In genomic region chr7:4714767-4715384, GRCh38 we compare ENCODE assay signal across 13 cellular contexts. TPM values are rescaled to one million over a fixed set of nuclear protein-coding genes. Genes with fewer than 3 reads are reported as not detected.
A peak's percentile ranks its signal among the peaks of the same experiment; 100 is the strongest.
DNase-seq lines count a peak whose midpoint lies in the region; ATAC-seq, FAIRE-seq and TF ChIP-seq lines count a peak whose summit lies in the region.
"Had no signal": no experiment of that assay in that cellular context is flagged by ENCODE, and none has a peak within 500 bp of the region (broad histone marks: within the 10 kb centered on the region; RNA-seq: fewer than 3 reads in every experiment).

No MANE protein-coding gene starts in this region.

- no peaks in the 10 kb centered on the region for H3K27me3 Mint-ChIP-seq in naive thymus-derived CD8-positive, alpha-beta T cell

- H3K27me3 ChIP-seq in HepG2 (ENCODE audit: control insufficient read depth in 1 of 2, insufficient read depth in 2 of 2, low read length in 2 of 2) (no peaks in the 10 kb centered on the region), right lobe of liver (no peaks in the 10 kb centered on the region)

- no peak overlapping the region for H3K4me3 Mint-ChIP-seq in naive thymus-derived CD8-positive, alpha-beta T cell
- H3K4me3 Mint-ChIP-seq: activated CD8-positive, alpha-beta T cell treated with anti-CD3 and anti-CD28 coated beads, Interleukin-2, amount 10 ng/mL, durations not matched to agents 7 days and 5 days had no signal

- H3K4me1 Mint-ChIP-seq in naive thymus-derived CD8-positive, alpha-beta T cell = peaks cover 38 to 96% (median 80%) of the 10 kb centered on the region in 4 donors

- no peak for ATAC-seq in HepG2
- ATAC-seq in right lobe of liver = no peak
- no peak for ATAC-seq in naive thymus-derived CD8-positive, alpha-beta T cell
- no peak for ATAC-seq in GM21723 (IDR thresholded peaks at IDR 0.05; ENCODE audit: unreplicated experiment)
- no peak for ATAC-seq in HG03439 (IDR thresholded peaks at IDR 0.05; ENCODE audit: unreplicated experiment)
- ATAC-seq: activated CD8-positive, alpha-beta T cell treated with anti-CD3 and anti-CD28 coated beads, Interleukin-2, amount 10 ng/mL, durations not matched to agents 7 days and 5 days had no signal

- FAIRE-seq in HepG2 (lab: Jason Lieb, UNC) = no peak
- FAIRE-seq: G401.6 had no signal

- no peak overlapping the region for H2AFZ ChIP-seq in HepG2 (ENCODE audit: low read length)

- intact Hi-C loops in HepG2 (cut with micrococcal nuclease; ENCODE audit: unreplicated experiment) (no loop called here), right lobe of liver (cut with DNase I) (no loop called here)

- no peak overlapping the region for H3K9ac ChIP-seq in HepG2 (ENCODE audit: insufficient read depth, low read depth, low read length)

- H3K9me3 ChIP-seq in HepG2 (ENCODE audit: low read length) (no peaks in the 10 kb centered on the region), right lobe of liver (no peaks in the 10 kb centered on the region)

- H3K36me3 ChIP-seq in HepG2 (replicated peaks in 1 of 2; ENCODE audit: control insufficient read depth in 1 of 2, insufficient read depth in 2 of 2, low read length in 2 of 2) = peaks cover 5 to 18% of the 10 kb centered on the region in 2 experiments; a peak in 4 of 5 replicates
- no peaks in the 10 kb centered on the region for H3K36me3 ChIP-seq in right lobe of liver

- TF ChIP-seq EP300 in HepG2 (IDR thresholded peaks at IDR 0.05; ENCODE audit: low read depth in 2 of 2, low read length in 2 of 2) (no peak), HepG2 (CRISPR knock-in tag; IDR thresholded peaks at IDR 0.05; ENCODE audit: borderline replicate concordance) (no peak)

- no peak for TF ChIP-seq RAD21 in HepG2 (CRISPR knock-in tag; IDR thresholded peaks at IDR 0.05)

- TF ChIP-seq POLR2A in HepG2 (IDR thresholded peaks at IDR 0.05; ENCODE audit: insufficient read depth in 1 of 2, low read depth in 2 of 2, low read length in 2 of 2) (no peak), right lobe of liver (IDR thresholded peaks at IDR 0.05) (no peak)

- no TSS peak for BruUV-seq in HepG2 (replicated peaks; lab: Mats Ljungman, UMichigan)

- H3K4me1 ChIP-seq in HepG2 (ENCODE audit: insufficient read depth, low read length) (peaks cover 60% of the 10 kb centered on the region), right lobe of liver (peaks cover 0 to 31% (median 16%) of the 10 kb centered on the region in 4 donors)

- WGBS in HepG2 (ENCODE audit: low lambda C conversion rate) = 87% methylated on average over 24 of the region's 24 CpGs
- WGBS in right lobe of liver (ENCODE audit: insufficient coverage, low coverage, low lambda C conversion rate, missing lambda C conversion rate) = 77% methylated on average over 19 of the region's 24 CpGs

- CTCF ChIA-PET in HepG2 (lab: Yijun Ruan, JAX; ENCODE audit: low intra/inter-chr PET ratio, low total read pairs) = no interaction called here

- in situ Hi-C loops in HepG2 (cut with HindIII; ENCODE audit: extremely low pct_ligation_motif_present, low pct_unique_long_range_greater_than_20kb) = no loop called here

- no peaks in the 10 kb centered on the region for H3K9me3 Mint-ChIP-seq in naive thymus-derived CD8-positive, alpha-beta T cell

- peak overlapping the region in 9 of 10 donors; percentile 5 to 94 (median 72) for H3K27ac Mint-ChIP-seq in naive thymus-derived CD8-positive, alpha-beta T cell
- H3K27ac Mint-ChIP-seq: activated CD8-positive, alpha-beta T cell treated with anti-CD3 and anti-CD28 coated beads, Interleukin-2, amount 10 ng/mL, durations not matched to agents 7 days and 5 days had no signal

- H4K20me1 ChIP-seq in HepG2 (ENCODE audit: insufficient read depth, low read length) = peaks cover 71% of the 10 kb centered on the region

- H3K4me2 ChIP-seq in HepG2 (ENCODE audit: low read depth, low read length) = peak overlapping the region; percentile 59

- H3K4me3 ChIP-seq in HepG2 (replicated peaks in 1 of 3; ENCODE audit: insufficient read depth in 1 of 3, low read depth in 2 of 3, low read length in 3 of 3) (peak overlapping the region in 1 of 3 experiments; percentile 1; a peak in 1 of 6 replicates), right lobe of liver (no peak overlapping the region), coronary artery (peak overlapping the region; percentile 60)

- H3K79me2 ChIP-seq in HepG2 (ENCODE audit: insufficient read depth, low read length) = peaks cover 71% of the 10 kb centered on the region

- no peak for DNase-seq in HepG2 (ENCODE audit: low spot score)
- no peak for DNase-seq in right lobe of liver
- no peak for DNase-seq in coronary artery (ENCODE audit: low spot score)
- peak in 1 of 10 donors; percentile 28 for DNase-seq in naive thymus-derived CD8-positive, alpha-beta T cell
- DNase-seq in stimulated activated CD4-positive, alpha-beta T cell treated with anti-CD3 and anti-CD28 coated beads, Interleukin-2, amount 100 ng/mL, for 48 hours = no peak
- no peak for DNase-seq in COLO829 (ENCODE audit: low spot score)
- DNase-seq: activated CD8-positive, alpha-beta T cell treated with anti-CD3 and anti-CD28 coated beads, Interleukin-2, amount 10 ng/mL, durations not matched to agents 7 days and 5 days; amniotic stem cell; NCI-H1105 treated with DMSO at 0.1 percent for 48 hours; stimulated activated CD4-positive, alpha-beta T cell treated with anti-CD3 and anti-CD28 coated beads, Interleukin-4, amount 100 ng/mL, for 4 hours had no signal

- TF ChIP-seq CTCF in HepG2 (CRISPR knock-in tag; IDR thresholded peaks at IDR 0.05) = no peak
- no peak for TF ChIP-seq CTCF in right lobe of liver (IDR thresholded peaks at IDR 0.05)
- TF ChIP-seq CTCF in coronary artery (IDR thresholded peaks at IDR 0.05) = no peak

- peaks cover 0 to 55% (median under 1%) of the 10 kb centered on the region in 3 donors for H3K36me3 Mint-ChIP-seq in naive thymus-derived CD8-positive, alpha-beta T cell

- H3K27ac ChIP-seq in HepG2 (ENCODE audit: extremely low read length, insufficient read depth, low read length) = peak overlapping the region; percentile 3
- H3K27ac ChIP-seq in right lobe of liver = peak overlapping the region in 1 of 3 donors; percentile 42
- peak overlapping the region in 1 of 2 donors; percentile 71 for H3K27ac ChIP-seq in coronary artery

- POLR2A ChIA-PET in HepG2 (lab: Yijun Ruan, JAX) = interaction anchor here (0.5 to 1.6 kb wide), 5 partner anchors 10 to 73 kb away, joined by 3 to 4 read pairs (median 3); partner anchors contain the start of gene AP5Z1
- POLR2A ChIA-PET in naive thymus-derived CD8-positive, alpha-beta T cell (lab: Charles Lee) = no interaction called here

TF ChIP-seq in HepG2, 621 proteins besides CTCF, POLR2A, EP300 and RAD21:
- TF ChIP-seq BCL3 (CRISPR knock-in tag; IDR thresholded peaks at IDR 0.05) = no peak
- peak; percentile 96 for TF ChIP-seq ZBTB38 (CRISPR knock-in tag; IDR thresholded peaks at IDR 0.05)

RNA-seq across cellular contexts. Expression of gene FOXK1, which starts 32.8 kb away (rescaled TPM):
- total RNA-seq in HepG2 (2016; rRNA removed; fragmentation: Illumina TruSeq; extraction: Trizol) (8.8 and 9.7 TPM in 2 replicates), right lobe of liver (1 to 10 TPM; 3.8 to 8.4 (median 6.9) TPM)
- total RNA-seq in HepG2 (2016; cell fraction: cytosol; rRNA removed; fragmentation: Illumina TruSeq; extraction: Trizol; ENCODE audit: low read depth) = 20.0 and 23.4 TPM in 2 replicates
- total RNA-seq in HepG2 (2016; cell fraction: insoluble cytoplasmic fraction; rRNA removed; fragmentation: Illumina TruSeq; extraction: Trizol) = 7.9 and 8.8 TPM in 2 replicates
- 8.0 and 8.3 TPM in 2 replicates for total RNA-seq in HepG2 (2016; cell fraction: membrane; rRNA removed; fragmentation: Illumina TruSeq; extraction: Trizol)
- 9.2 and 12.0 TPM in 2 replicates for total RNA-seq in HepG2 (2016; cell fraction: nucleus; rRNA removed; fragmentation: Illumina TruSeq; extraction: Trizol)
- 4.6 and 4.7 TPM in 2 replicates for polyA plus RNA-seq in HepG2 (2011; rRNA removed)
- polyA plus RNA-seq in HepG2 (2011; cell fraction: cytosol; rRNA removed) = 1.7 and 2.8 TPM in 2 replicates
- polyA plus RNA-seq in HepG2 (2011; cell fraction: nucleus; rRNA removed) = 17.7 and 24.7 TPM in 2 replicates
- polyA plus RNA-seq in HepG2 (2012) = 4.4 and 4.8 TPM in 2 replicates
- 0.55 and 0.96 TPM in 2 replicates for polyA plus RNA-seq in HepG2 (2016; cell fraction: cytosol; fragmentation: Illumina TruSeq; extraction: Trizol; ENCODE audit: low read depth)
- 3.9 and 5.8 TPM in 2 replicates for polyA plus RNA-seq in HepG2 (2016; cell fraction: insoluble cytoplasmic fraction; fragmentation: Illumina TruSeq; extraction: Trizol; ENCODE audit: low read depth)
- 0.41 and 0.84 TPM in 2 replicates for polyA plus RNA-seq in HepG2 (2016; cell fraction: membrane; fragmentation: Illumina TruSeq; extraction: Trizol; ENCODE audit: low read depth)
- 15.3 and 17.1 TPM in 2 replicates for polyA plus RNA-seq in HepG2 (2016; cell fraction: nucleus; fragmentation: Illumina TruSeq; extraction: Trizol; ENCODE audit: insufficient read depth, low read depth)
- polyA minus RNA-seq in HepG2 (2011; rRNA and poly(A)+ RNA removed; ENCODE audit: low replicate concordance) = 16.6 and 23.1 TPM in 2 replicates
- polyA minus RNA-seq in HepG2 (2011; cell fraction: cytosol; rRNA and poly(A)+ RNA removed) = 12.9 and 14.4 TPM in 2 replicates
- polyA minus RNA-seq in HepG2 (2011; cell fraction: nucleus; rRNA and poly(A)+ RNA removed) = 16.2 and 17.8 TPM in 2 replicates
- total RNA-seq in naive thymus-derived CD8-positive, alpha-beta T cell = 10 to 100 TPM; 71.5 to 78.5 TPM
- polyA plus RNA-seq in naive thymus-derived CD8-positive, alpha-beta T cell = 1 to 10 TPM; 2.3 to 5.6 (median 3.6) TPM
